Comparison of ENCODE assay signal across 10 cellular contexts in the genomic region with DNA sequence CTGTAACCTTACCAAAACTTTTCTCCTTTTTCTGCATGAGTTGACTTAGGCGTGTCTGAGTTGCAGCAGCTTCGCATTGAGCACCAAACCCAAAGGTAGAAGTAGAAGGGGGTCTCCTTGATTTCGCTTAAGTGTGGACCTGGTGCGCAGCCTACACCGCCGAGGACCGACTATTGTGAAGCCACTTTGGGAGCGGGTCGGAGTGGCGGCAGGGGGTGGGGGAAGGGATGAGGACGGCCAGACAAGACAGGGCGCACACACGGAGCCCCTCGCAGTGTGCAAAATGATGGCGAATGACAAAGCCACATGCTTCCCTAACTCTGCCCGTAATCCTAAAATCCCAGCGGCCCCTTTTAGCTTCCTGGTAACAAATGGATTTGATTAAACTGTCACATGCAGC. TPM values are rescaled to one million over a fixed set of nuclear protein-coding genes. Genes with fewer than 3 reads are reported as not detected.
A peak's percentile ranks its signal among the peaks of the same experiment; 100 is the strongest.
DNase-seq lines count a peak whose midpoint lies in the region; TF ChIP-seq lines count a peak whose summit lies in the region.
"Had no signal": no experiment of that assay in that cellular context is flagged by ENCODE, and none has a peak within 500 bp of the region (broad histone marks: within the 10 kb centered on the region; RNA-seq: fewer than 3 reads in every experiment).

No MANE protein-coding gene starts in this region.

- no peak for TF ChIP-seq CTCF in HFFc6 (IDR thresholded peaks at IDR 0.05)
- TF ChIP-seq CTCF in astrocyte of the cerebellum (IDR thresholded peaks at IDR 0.05; ENCODE audit: low read depth, low read length, missing control alignments) = no peak

- peaks cover 9% of the 10 kb centered on the region for H3K27me3 Mint-ChIP-seq in HFFc6 (ENCODE audit: insufficient read depth)

- H3K4me1 Mint-ChIP-seq in HFFc6 (ENCODE audit: low read depth) = peaks cover 34% of the 10 kb centered on the region

- no peaks in the 10 kb centered on the region for H3K36me3 Mint-ChIP-seq in HFFc6 (ENCODE audit: low read depth)

- H3K9me3 ChIP-seq in iPS-18c (ENCODE audit: control insufficient read depth, insufficient read depth, low read length) = no peaks in the 10 kb centered on the region
- H3K9me3 ChIP-seq: SJSA1 had no signal

- H3K4me3 Mint-ChIP-seq in HFFc6 = peak overlapping the region; percentile 90

- no peaks in the 10 kb centered on the region for H3K9me3 Mint-ChIP-seq in HFFc6

- H3K4me3 ChIP-seq in astrocyte of the cerebellum (ENCODE audit: low read depth, low read length) (peak overlapping the region; percentile 47), iPS-18c (ENCODE audit: insufficient read depth, low read depth, low read length) (peak overlapping the region; percentile 34), skeletal muscle cell (ENCODE audit: low read depth, low read length) (peak overlapping the region; percentile 8)
- H3K4me3 ChIP-seq: SJSA1 had no signal

- in situ Hi-C loops in astrocyte of the cerebellum (cut with HindIII; ENCODE audit: low sequenced_read_pairs) = no loop called here

- no peak for DNase-seq in HFFc6
- no peak for DNase-seq in astrocyte of the cerebellum (ENCODE audit: low read depth)
- no peak for DNase-seq in skeletal muscle cell (ENCODE audit: low read depth)
- no peak for DNase-seq in NCI-H2196 (lab: John Stamatoyannopoulos, UW; ENCODE audit: unreplicated experiment)
- no peak for DNase-seq in Kasumi-1 (lab: John Stamatoyannopoulos, UW)
- no peak for DNase-seq in NCI-H1930 (lab: John Stamatoyannopoulos, UW)
- no peak for DNase-seq in medulla oblongata (ENCODE audit: extremely low spot score)
- DNase-seq: stimulated activated CD4-positive, alpha-beta T cell treated with anti-CD3 and anti-CD28 coated beads, Interleukin-4, amount 100 ng/mL, for 1 hour had no signal

- no peak overlapping the region for H3K27ac Mint-ChIP-seq in HFFc6

RNA-seq across cellular contexts. Expression of a gene that starts 1.1 kb away (rescaled TPM):
- under 1 TPM; 0.12 to 0.60 (median 0.34) TPM for total RNA-seq in HFFc6 (2021; fragmentation: NEBNext Ultra II Directional; extraction: Animal tissue kit (Norgen Biotek cat#: 25700))
- total RNA-seq: SJSA1 had no signal
